17 cellular contexts compared by ENCODE assay signal in genomic region chr21:43328591-43329360, GRCh38.
"Had no signal": no experiment of that assay in that cellular context is flagged by ENCODE, and none has a peak within 500 bp of the region (broad histone marks: within the 10 kb centered on the region; RNA-seq: fewer than 3 reads in every experiment).

No MANE protein-coding gene starts in this region.

- H3K27me3 Mint-ChIP-seq: activated T-cell treated with anti-CD3 and anti-CD28 coated beads, Interleukin-2, amount 50 U/mL, for 24 hours had no signal

- H3K36me3 ChIP-seq: esophagus squamous epithelium, neutrophil, pancreas, right lobe of liver, stomach, upper lobe of right lung had no signal

- H3K9me3 Mint-ChIP-seq: activated CD8-positive, alpha-beta T cell treated with anti-CD3 and anti-CD28 coated beads for 36 hours; activated T-cell treated with anti-CD3 and anti-CD28 coated beads, Interleukin-2, amount 50 U/mL, for 24 hours; activated T-helper 2 cell treated with anti-CD3 and anti-CD28 coated beads, Interferon-gamma antibody, Interleukin-2, Interleukin-4, amounts not matched to agents 10 μg/mL and 5 μg/mL and 100 μg/mL, durations not matched to agents 14 hours and 24 hours and 36 hours; dendritic cell treated with granulocyte-macrophage colony-stimulating factor and Interleukin-4, amounts not matched to agents 40 ng/mL and 50 ng/mL, for 4 days; T-helper 2 cell treated with Interferon-gamma antibody and Interleukin-4, amounts not matched to agents 5 μg/mL and 100 μg/mL, for 36 hours had no signal

- H3K4me3 ChIP-seq: esophagus squamous epithelium, pancreas, right lobe of liver, stomach, upper lobe of right lung had no signal

- H3K27me3 ChIP-seq: pancreas, right lobe of liver, stomach, upper lobe of right lung had no signal

- H3K27ac Mint-ChIP-seq: activated CD4-positive, alpha-beta T cell treated with anti-CD3 and anti-CD28 coated beads for 36 hours; activated CD8-positive, alpha-beta T cell treated with anti-CD3 and anti-CD28 coated beads for 36 hours; activated T-cell treated with anti-CD3 and anti-CD28 coated beads, Interleukin-2, amount 50 U/mL, for 24 hours; activated T-helper 2 cell treated with anti-CD3 and anti-CD28 coated beads, Interferon-gamma antibody, Interleukin-2, Interleukin-4, amounts not matched to agents 10 μg/mL and 5 μg/mL and 100 μg/mL, durations not matched to agents 14 hours and 24 hours and 36 hours; dendritic cell treated with granulocyte-macrophage colony-stimulating factor and Interleukin-4, amounts not matched to agents 40 ng/mL and 50 ng/mL, for 4 days; T-helper 2 cell treated with Interferon-gamma antibody and Interleukin-4, amounts not matched to agents 5 μg/mL and 100 μg/mL, for 36 hours had no signal

- H3K9me3 ChIP-seq: esophagus squamous epithelium, neutrophil, pancreas, right lobe of liver, stomach, upper lobe of right lung had no signal

- H3K4me1 Mint-ChIP-seq: activated CD4-positive, alpha-beta T cell treated with anti-CD3 and anti-CD28 coated beads for 36 hours had no signal

- H3K27ac ChIP-seq: esophagus squamous epithelium, neutrophil, pancreas, right lobe of liver, stomach, upper lobe of right lung had no signal

- H3K4me3 Mint-ChIP-seq: activated CD4-positive, alpha-beta T cell treated with anti-CD3 and anti-CD28 coated beads for 36 hours; activated CD8-positive, alpha-beta T cell treated with anti-CD3 and anti-CD28 coated beads for 36 hours; activated T-cell treated with anti-CD3 and anti-CD28 coated beads, Interleukin-2, amount 50 U/mL, for 24 hours; dendritic cell treated with granulocyte-macrophage colony-stimulating factor and Interleukin-4, amounts not matched to agents 40 ng/mL and 50 ng/mL, for 4 days; T-helper 2 cell treated with Interferon-gamma antibody and Interleukin-4, amounts not matched to agents 5 μg/mL and 100 μg/mL, for 36 hours had no signal

- DNase-seq: activated CD4-positive, alpha-beta T cell treated with anti-CD3 and anti-CD28 coated beads for 36 hours; activated CD8-positive, alpha-beta T cell treated with anti-CD3 and anti-CD28 coated beads for 36 hours; activated naive CD4-positive, alpha-beta T cell treated with Interleukin-2 at 50 U/mL for 16 hours; activated T-cell treated with anti-CD3 and anti-CD28 coated beads, Interleukin-2, amount 50 U/mL, for 24 hours; effector CD8-positive, alpha-beta T cell; esophagus squamous epithelium; midbrain; small intestine; stimulated activated CD4-positive, alpha-beta T cell treated with anti-CD3 and anti-CD28 coated beads, Interleukin-4, amount 100 ng/mL, for 1 hour; stomach; upper lobe of right lung had no signal

- ATAC-seq: activated CD4-positive, alpha-beta T cell treated with anti-CD3 and anti-CD28 coated beads for 36 hours; activated CD8-positive, alpha-beta T cell treated with anti-CD3 and anti-CD28 coated beads for 36 hours; pancreas; right lobe of liver; upper lobe of right lung had no signal
